ENCODE assay signal across 13 cellular contexts in genomic region chr2:157789161-157789720, GRCh38.
DNase-seq lines count a peak whose midpoint lies in the region; ATAC-seq, FAIRE-seq and TF ChIP-seq lines count a peak whose summit lies in the region.
"Had no signal": no experiment of that assay in that cellular context is flagged by ENCODE, and none has a peak within 500 bp of the region (broad histone marks: within the 10 kb centered on the region; RNA-seq: fewer than 3 reads in every experiment).

No MANE protein-coding gene starts in this region.

- H3K4me2 ChIP-seq in OCI-LY3 (ENCODE audit: low read length) (0 out of 2 replicates have a peak overlapping the region, but pooled peaks have one; percentile 17), endothelial cell of umbilical vein (ENCODE audit: insufficient read depth, low read length) (no peak overlapping the region)
- H3K4me2 ChIP-seq: BLaER1 had no signal

- FAIRE-seq in endothelial cell of umbilical vein (lab: Jason Lieb, UNC) = no peak
- FAIRE-seq in small intestine (lab: Jason Lieb, UNC) = no peak

- TF ChIP-seq CTCF in OCI-LY3 (IDR thresholded peaks at IDR 0.05; ENCODE audit: low read depth, low read length) (no peak), endothelial cell of umbilical vein (IDR thresholded peaks at IDR 0.05; ENCODE audit: extremely low read depth in 1 of 2, insufficient read depth in 1 of 2, low read depth in 1 of 2, low read length in 2 of 2) (no peak), lung (IDR thresholded peaks at IDR 0.05; ENCODE audit: control extremely low read depth, extremely low read depth) (no peak)

- H3K27ac ChIP-seq in OCI-LY3 (ENCODE audit: low read length) (no peak overlapping the region), endothelial cell of umbilical vein (ENCODE audit: insufficient read depth, low read depth, low read length) (no peak overlapping the region), lung (ENCODE audit: low read depth in 1 of 2, low read length in 1 of 2) (peak overlapping the region; percentile 9 to 55), small intestine (ENCODE audit: low read depth in 1 of 2, low read length in 1 of 2) (peak overlapping the region; percentile 2 to 33)
- H3K27ac ChIP-seq: BLaER1 had no signal

- H3K27me3 ChIP-seq in OCI-LY3 (ENCODE audit: low read depth, low read length) = no peaks in the 10 kb centered on the region
- H3K27me3 ChIP-seq in endothelial cell of umbilical vein (ENCODE audit: control insufficient read depth in 2 of 2, insufficient read depth in 2 of 2, low read length in 2 of 2) = no peaks in the 10 kb centered on the region
- H3K27me3 ChIP-seq in lung (ENCODE audit: control insufficient read depth, insufficient read depth) = no peaks in the 10 kb centered on the region
- H3K27me3 ChIP-seq in small intestine (ENCODE audit: control insufficient read depth in 2 of 2, insufficient read depth in 2 of 2, low read length in 2 of 2) = no peaks in the 10 kb centered on the region
- H3K27me3 ChIP-seq: BLaER1 had no signal

- no peaks in the 10 kb centered on the region for H3K9me3 ChIP-seq in OCI-LY3 (ENCODE audit: insufficient read depth, low read length)
- H3K9me3 ChIP-seq in endothelial cell of umbilical vein (replicated peaks; ENCODE audit: control insufficient read depth, insufficient read depth, low read length) = no peaks in the 10 kb centered on the region
- peaks cover 0 to 1% of the 10 kb centered on the region in 2 donors for H3K9me3 ChIP-seq in lung (ENCODE audit: control insufficient read depth in 2 of 2, insufficient read depth in 1 of 2, low read length in 1 of 2)
- no peaks in the 10 kb centered on the region for H3K9me3 ChIP-seq in small intestine (ENCODE audit: control insufficient read depth, low read depth)
- H3K9me3 ChIP-seq: BLaER1 had no signal

- H3K4me3 ChIP-seq in OCI-LY3 (ENCODE audit: low read length) (no peak overlapping the region), endothelial cell of umbilical vein (replicated peaks in 1 of 3; ENCODE audit: insufficient read depth in 1 of 3, low read depth in 1 of 3, low read length in 3 of 3) (no peak overlapping the region), lung (no peak overlapping the region), small intestine (ENCODE audit: low read depth in 1 of 2, low read length in 2 of 2) (no peak overlapping the region)
- H3K4me3 ChIP-seq: BLaER1 had no signal

- peaks cover 0 to 6% of the 10 kb centered on the region in 2 donors for H3K36me3 Mint-ChIP-seq in activated naive CD4-positive, alpha-beta T cell treated with anti-CD3 and anti-CD28 coated beads, Interleukin-2, amount 50 U/mL, for 72 hours

- ATAC-seq in lung (ENCODE audit: insufficient read depth, low FRiP score) (no peak), GM18517 (IDR thresholded peaks at IDR 0.05; ENCODE audit: unreplicated experiment) (no peak), HG03571 (IDR thresholded peaks at IDR 0.05; ENCODE audit: unreplicated experiment) (no peak)
- no peak for ATAC-seq in activated naive CD4-positive, alpha-beta T cell treated with anti-CD3 and anti-CD28 coated beads, Interleukin-2, amount 50 U/mL, for 72 hours

- H3K4me1 ChIP-seq in OCI-LY3 (ENCODE audit: low read length) (peaks cover 8% of the 10 kb centered on the region), endothelial cell of umbilical vein (ENCODE audit: control insufficient read depth, extremely low read depth, insufficient read depth, low read length) (peaks cover 43% of the 10 kb centered on the region), lung (ENCODE audit: control insufficient read depth in 2 of 2, insufficient read depth in 2 of 2, low read length in 2 of 2) (peaks cover 15 to 52% of the 10 kb centered on the region in 2 donors), small intestine (ENCODE audit: control insufficient read depth in 2 of 2, insufficient read depth in 1 of 2, low read depth in 1 of 2, low read length in 1 of 2) (peaks cover 15 to 31% of the 10 kb centered on the region in 2 donors)

- intact Hi-C loops in endothelial cell of umbilical vein (cut with micrococcal nuclease) = loop anchor here (10.0 kb wide), 1 partner anchor 666 kb away; the partner anchor contains the start of genes CCDC148 and PKP4

- dilution Hi-C loops in endothelial cell of umbilical vein (cut with MboI; ENCODE audit: extremely low pct_ligation_motif_present, low sequenced_read_pairs) = loop anchor here (25.0 kb wide), 1 partner anchor 223 kb away; no protein-coding TSS in a partner anchor

- H3K36me3 ChIP-seq in OCI-LY3 (replicated peaks; ENCODE audit: low read depth, low read length) (no peaks in the 10 kb centered on the region), endothelial cell of umbilical vein (ENCODE audit: control insufficient read depth in 2 of 2, extremely low read depth in 1 of 2, insufficient read depth in 2 of 2, low read length in 2 of 2) (peaks cover 2% of the 10 kb centered on the region in 2 experiments), lung (ENCODE audit: control insufficient read depth in 2 of 2, insufficient read depth in 2 of 2, low read length in 2 of 2) (no peaks in the 10 kb centered on the region), small intestine (ENCODE audit: control insufficient read depth in 2 of 2, insufficient read depth in 2 of 2, low read length in 2 of 2) (peaks cover 0 to 2% of the 10 kb centered on the region in 2 donors)
- H3K36me3 ChIP-seq: BLaER1 had no signal

- no peaks in the 10 kb centered on the region for H3K9me3 Mint-ChIP-seq in activated naive CD4-positive, alpha-beta T cell treated with anti-CD3 and anti-CD28 coated beads, Interleukin-2, amount 50 U/mL, for 72 hours
- H3K9me3 Mint-ChIP-seq: activated T-helper 2 cell treated with anti-CD3 and anti-CD28 coated beads, Interferon-gamma antibody, Interleukin-2, Interleukin-4, amounts not matched to agents 10 μg/mL and 5 μg/mL and 100 μg/mL, durations not matched to agents 14 hours and 24 hours and 36 hours had no signal

- no peak for TF ChIP-seq POLR2A in endothelial cell of umbilical vein (IDR thresholded peaks at IDR 0.05; ENCODE audit: low read depth, low read length)

- H3K79me2 ChIP-seq in OCI-LY3 (ENCODE audit: low read length) = no peaks in the 10 kb centered on the region
- H3K79me2 ChIP-seq in endothelial cell of umbilical vein (ENCODE audit: control insufficient read depth, insufficient read depth, low read length) = no peaks in the 10 kb centered on the region

- H2AFZ ChIP-seq in OCI-LY3 (ENCODE audit: low read depth, low read length) (no peak overlapping the region), endothelial cell of umbilical vein (ENCODE audit: low read depth, low read length) (no peak overlapping the region)

- no TSS peak for BruUV-seq in endothelial cell of umbilical vein (replicated peaks; lab: Mats Ljungman, UMichigan)

- H3K9me1 ChIP-seq in endothelial cell of umbilical vein (replicated peaks; ENCODE audit: control insufficient read depth, extremely low read depth, insufficient read depth, low read length) = no peaks in the 10 kb centered on the region

- H4K20me1 ChIP-seq in OCI-LY3 (ENCODE audit: insufficient read depth, low read length) (no peaks in the 10 kb centered on the region), endothelial cell of umbilical vein (replicated peaks; ENCODE audit: control insufficient read depth, extremely low read depth, insufficient read depth, low read length) (no peaks in the 10 kb centered on the region)
- H4K20me1 ChIP-seq: BLaER1 had no signal

- CTCF ChIA-PET in endothelial cell of umbilical vein (lab: Charles Lee) (interaction anchor here (0.9 to 1.3 kb wide), 2 partner anchors 87 to 235 kb away, joined by 3 to 4 read pairs; partner anchors contain the start of gene ACVR1), HEK293T (lab: Yijun Ruan, JAX) (no interaction called here)

- WGBS in lung, 2 donors = 68 to 73% methylated on average over 3 of the region's 3 CpGs
- WGBS in small intestine, 3 donors = 25 to 39% (median 38%) methylated on average over 3 of the region's 3 CpGs

- POLR2A ChIA-PET in endothelial cell of umbilical vein (lab: Charles Lee) = interaction anchor here (0.6 kb wide), 1 partner anchor 17 kb away, joined by 3 read pairs; no protein-coding TSS in a partner anchor
- POLR2A ChIA-PET in HEK293T (lab: Yijun Ruan, JAX) = no interaction called here

- DNase-seq in endothelial cell of umbilical vein (ENCODE audit: low read depth, low spot score) = peak; percentile 12
- DNase-seq in lung (ENCODE audit: low spot score) = no peak
- DNase-seq in small intestine = peak; percentile 65
- no peak for DNase-seq in activated naive CD4-positive, alpha-beta T cell treated with anti-CD3 and anti-CD28 coated beads, Interleukin-2, amount 50 U/mL, for 72 hours (ENCODE audit: low spot score in 2 of 2)
- DNase-seq in HEK293T (ENCODE audit: extremely low spot score) = no peak
- DNase-seq: activated CD4-positive, alpha-beta T cell treated with anti-CD3 and anti-CD28 coated beads, Interleukin-2, amount 50 U/mL, for 1 hour; DND-41; T1000 had no signal

- H3K27ac Mint-ChIP-seq in activated naive CD4-positive, alpha-beta T cell treated with anti-CD3 and anti-CD28 coated beads, Interleukin-2, amount 50 U/mL, for 72 hours = peak overlapping the region in 1 of 2 donors; percentile 46
- H3K27ac Mint-ChIP-seq: activated T-helper 2 cell treated with anti-CD3 and anti-CD28 coated beads, Interferon-gamma antibody, Interleukin-2, Interleukin-4, amounts not matched to agents 10 μg/mL and 5 μg/mL and 100 μg/mL, durations not matched to agents 14 hours and 24 hours and 36 hours had no signal

- no peak overlapping the region for H3K9ac ChIP-seq in OCI-LY3 (ENCODE audit: low read length)
- no peak overlapping the region for H3K9ac ChIP-seq in endothelial cell of umbilical vein (replicated peaks; ENCODE audit: extremely low read depth, insufficient read depth, low read length)
- H3K9ac ChIP-seq: BLaER1 had no signal

TF ChIP-seq in endothelial cell of umbilical vein, 7 proteins besides CTCF, POLR2A, EP300 and RAD21 (continues in another document):
- TF ChIP-seq FOS (IDR thresholded peaks at IDR 0.05; ENCODE audit: borderline replicate concordance, insufficient read depth, low read length) (no peak), MYC (IDR thresholded peaks at IDR 0.05; ENCODE audit: low read depth, low read length) (no peak), MAX (IDR thresholded peaks at IDR 0.05; ENCODE audit: insufficient read depth, insufficient read length) (no peak), EZH2 (IDR thresholded peaks at IDR 0.05; ENCODE audit: borderline replicate concordance, low read depth, low read length, severe bottlenecking) (no peak)

TF ChIP-seq in HEK293T, 16 proteins besides CTCF, POLR2A, EP300 and RAD21:
- TF ChIP-seq CTBP1 (IDR thresholded peaks at IDR 0.05; ENCODE audit: borderline replicate concordance) (no peak), NFRKB (IDR thresholded peaks at IDR 0.05) (no peak), ELF4 (IDR thresholded peaks at IDR 0.05) (no peak), ZNF384 (IDR thresholded peaks at IDR 0.05) (no peak), SP1 (IDR thresholded peaks at IDR 0.05) (no peak), FOXA1 (IDR thresholded peaks at IDR 0.05) (no peak), HDGF (IDR thresholded peaks at IDR 0.05; ENCODE audit: borderline replicate concordance) (no peak), SUZ12 (IDR thresholded peaks at IDR 0.05) (no peak)

Comparison
In these comparisons a context has a peak if more than half of its experiments do, and no peak if none do; other contexts are left out.
1. H3K27ac ChIP-seq: peak in lung (2 of 2) and small intestine (2 of 2); none in OCI-LY3 (single experiment) and endothelial cell of umbilical vein (single experiment).
2. DNase-seq: peak in endothelial cell of umbilical vein (single experiment) and small intestine (single experiment); none in lung (single experiment), activated naive CD4-positive, alpha-beta T cell treated with anti-CD3 and anti-CD28 coated beads, Interleukin-2, amount 50 U/mL, for 72 hours (0 of 2) and HEK293T (single experiment).